19 cellular contexts compared by ENCODE assay signal in genomic region chr1:25472494-25472893, GRCh38. TPM values are rescaled to one million over a fixed set of nuclear protein-coding genes. Genes with fewer than 3 reads are reported as not detected.
A peak's percentile ranks its signal among the peaks of the same experiment; 100 is the strongest.
DNase-seq lines count a peak whose midpoint lies in the region; ATAC-seq lines count a peak whose summit lies in the region.
"Had no signal": no experiment of that assay in that cellular context is flagged by ENCODE, and none has a peak within 500 bp of the region (broad histone marks: within the 10 kb centered on the region; RNA-seq: fewer than 3 reads in every experiment).

No MANE protein-coding gene starts in this region.

- no peak overlapping the region for H3K27ac ChIP-seq in naive thymus-derived CD4-positive, alpha-beta T cell (ENCODE audit: low read depth, low read length)
- H3K27ac ChIP-seq: 22Rv1, C4-2B, right lobe of liver had no signal

- peaks cover 9 to 55% of the 10 kb centered on the region in 2 donors for H3K4me1 ChIP-seq in naive thymus-derived CD4-positive, alpha-beta T cell (ENCODE audit: control insufficient read depth in 2 of 2, insufficient read depth in 2 of 2, low read length in 2 of 2)

- H3K4me3 ChIP-seq in naive thymus-derived CD4-positive, alpha-beta T cell (ENCODE audit: low read length) = no peak overlapping the region
- H3K4me3 ChIP-seq: dorsolateral prefrontal cortex, GM23338, MG63, right lobe of liver had no signal

- H3K4me1 Mint-ChIP-seq in IgD-negative memory B cell = peaks cover 18 to 27% (median 25%) of the 10 kb centered on the region in 3 donors
- H3K4me1 Mint-ChIP-seq in activated T-cell treated with anti-CD3 and anti-CD28 coated beads, Interleukin-2, amount 50 U/mL, for 4 hours (ENCODE audit: low read depth) = peaks cover 61% of the 10 kb centered on the region
- H3K4me1 Mint-ChIP-seq in naive thymus-derived CD4-positive, alpha-beta T cell = peaks cover 40 to 87% (median 82%) of the 10 kb centered on the region in 7 donors
- H3K4me1 Mint-ChIP-seq: GM23338 had no signal

- peak; percentile 52 to 55 for ATAC-seq in activated T-cell treated with anti-CD3 and anti-CD28 coated beads, Interleukin-2, amount 50 U/mL, for 4 hours
- peak; percentile 45 for ATAC-seq in naive thymus-derived CD4-positive, alpha-beta T cell
- no peak for ATAC-seq in GM21825 (IDR thresholded peaks at IDR 0.05; ENCODE audit: unreplicated experiment)
- ATAC-seq: GM23338, right lobe of liver had no signal

- POLR2A ChIA-PET in naive thymus-derived CD4-positive, alpha-beta T cell (lab: Charles Lee) = interaction anchor here (0.6 to 1.8 kb wide), 5 partner anchors 13 to 539 kb away, joined by 3 to 5 read pairs (median 3); partner anchors contain the start of gene MACO1

- peaks cover 3% of the 10 kb centered on the region for H3K36me3 Mint-ChIP-seq in IgD-negative memory B cell
- peaks cover 14% of the 10 kb centered on the region for H3K36me3 Mint-ChIP-seq in activated T-cell treated with anti-CD3 and anti-CD28 coated beads, Interleukin-2, amount 50 U/mL, for 4 hours (ENCODE audit: insufficient read depth)
- peaks cover 0 to 19% (median 16%) of the 10 kb centered on the region in 5 donors for H3K36me3 Mint-ChIP-seq in naive thymus-derived CD4-positive, alpha-beta T cell

- DNase-seq in NCI-H1417 (lab: John Stamatoyannopoulos, UW) (peak in 2 of 3 experiments; percentile 25 to 67), NCI-H1417 treated with DMSO at 0.1 percent for 48 hours (lab: John Stamatoyannopoulos, UW) (no peak), GOT3 (lab: John Stamatoyannopoulos, UW) (no peak), NCI-H526 (lab: John Stamatoyannopoulos, UW) (no peak)
- peak; percentile 9 for DNase-seq in activated T-cell treated with anti-CD3 and anti-CD28 coated beads, Interleukin-2, amount 50 U/mL, for 4 hours
- DNase-seq in naive thymus-derived CD4-positive, alpha-beta T cell = peak in 1 of 9 donors; percentile 43
- DNase-seq: kidney glomerular epithelial cell, MG63, right lobe of liver, SW 1271 had no signal

- H3K27me3 Mint-ChIP-seq in IgD-negative memory B cell = no peaks in the 10 kb centered on the region
- H3K27me3 Mint-ChIP-seq in activated T-cell treated with anti-CD3 and anti-CD28 coated beads, Interleukin-2, amount 50 U/mL, for 4 hours (ENCODE audit: low read depth) = no peaks in the 10 kb centered on the region
- no peaks in the 10 kb centered on the region for H3K27me3 Mint-ChIP-seq in naive thymus-derived CD4-positive, alpha-beta T cell
- H3K27me3 Mint-ChIP-seq: type B pancreatic cell had no signal

- no peaks in the 10 kb centered on the region for H3K9me3 ChIP-seq in naive thymus-derived CD4-positive, alpha-beta T cell (ENCODE audit: control insufficient read depth in 2 of 3, low read length in 3 of 3)
- H3K9me3 ChIP-seq: MG63, right lobe of liver had no signal

- H3K9me3 Mint-ChIP-seq in IgD-negative memory B cell = no peaks in the 10 kb centered on the region
- H3K9me3 Mint-ChIP-seq in activated T-cell treated with anti-CD3 and anti-CD28 coated beads, Interleukin-2, amount 50 U/mL, for 4 hours = no peaks in the 10 kb centered on the region
- no peaks in the 10 kb centered on the region for H3K9me3 Mint-ChIP-seq in naive thymus-derived CD4-positive, alpha-beta T cell
- H3K9me3 Mint-ChIP-seq: activated T-helper 1 cell treated with anti-CD3 and anti-CD28 coated beads, Interleukin-12 subunit alpha, Interleukin-12 subunit beta, Interleukin-2, Interleukin-4 antibody, amounts not matched to agents 30 ng/mL and 10 ng/mL and 1 ng/mL, durations not matched to agents 14 hours and 24 hours and 36 hours; GM23338; type B pancreatic cell had no signal

- CTCF ChIA-PET in naive thymus-derived CD4-positive, alpha-beta T cell (lab: Charles Lee) = interaction anchor here (1.1 kb wide), 1 partner anchor 13 kb away, joined by 3 read pairs; no protein-coding TSS in a partner anchor

- H3K27me3 ChIP-seq in naive thymus-derived CD4-positive, alpha-beta T cell (ENCODE audit: control insufficient read depth in 2 of 2, insufficient read depth in 2 of 2, low read length in 2 of 2) = no peaks in the 10 kb centered on the region
- H3K27me3 ChIP-seq: dorsolateral prefrontal cortex, MG63, right lobe of liver had no signal

- peaks cover 0 to 3% (median 0%) of the 10 kb centered on the region in 3 experiments for H3K36me3 ChIP-seq in naive thymus-derived CD4-positive, alpha-beta T cell (ENCODE audit: control insufficient read depth in 2 of 3, insufficient read depth in 3 of 3, low read length in 3 of 3)
- H3K36me3 ChIP-seq: right lobe of liver had no signal

- peak overlapping the region in 1 of 4 donors; percentile 46 for H3K4me3 Mint-ChIP-seq in IgD-negative memory B cell
- no peak overlapping the region for H3K4me3 Mint-ChIP-seq in activated T-cell treated with anti-CD3 and anti-CD28 coated beads, Interleukin-2, amount 50 U/mL, for 4 hours
- peak overlapping the region; percentile 10 to 86 (median 73) for H3K4me3 Mint-ChIP-seq in naive thymus-derived CD4-positive, alpha-beta T cell
- H3K4me3 Mint-ChIP-seq: activated T-helper 1 cell treated with anti-CD3 and anti-CD28 coated beads, Interleukin-12 subunit alpha, Interleukin-12 subunit beta, Interleukin-2, Interleukin-4 antibody, amounts not matched to agents 30 ng/mL and 10 ng/mL and 1 ng/mL, durations not matched to agents 14 hours and 24 hours and 36 hours; GM23338; type B pancreatic cell had no signal

- intact Hi-C loops in naive thymus-derived CD4-positive, alpha-beta T cell (cut with micrococcal nuclease) = loop anchor here in 1 of 2 donors (2.0 to 10.0 kb wide), 2 partner anchors 14 to 238 kb away; partner anchors contain the start of gene SYF2

- H3K27ac Mint-ChIP-seq in IgD-negative memory B cell = peak overlapping the region in 2 of 3 donors; percentile 5 to 63
- H3K27ac Mint-ChIP-seq in naive thymus-derived CD4-positive, alpha-beta T cell = peak overlapping the region; percentile 16 to 97 (median 92)
- H3K27ac Mint-ChIP-seq: activated T-helper 1 cell treated with anti-CD3 and anti-CD28 coated beads, Interleukin-12 subunit alpha, Interleukin-12 subunit beta, Interleukin-2, Interleukin-4 antibody, amounts not matched to agents 30 ng/mL and 10 ng/mL and 1 ng/mL, durations not matched to agents 14 hours and 24 hours and 36 hours; GM23338; type B pancreatic cell had no signal

RNA-seq across cellular contexts. Expression of gene MACO1, which starts 41.8 kb away (rescaled TPM):
- 8.3 TPM for polyA plus RNA-seq in IgD-negative memory B cell
- total RNA-seq in activated T-cell treated with anti-CD3 and anti-CD28 coated beads, Interleukin-2, amount 50 U/mL, for 4 hours = 10 to 100 TPM; 14.4 to 17.9 (median 16.4) TPM
- total RNA-seq in naive thymus-derived CD4-positive, alpha-beta T cell = 10 to 100 TPM; 16.7 to 25.9 (median 22.0) TPM
- 1 to 10 TPM; 8.8 to 9.8 TPM for polyA plus RNA-seq in naive thymus-derived CD4-positive, alpha-beta T cell

RNA-seq across cellular contexts. Expression of gene RHCE, which starts 51.9 kb away (rescaled TPM):
- polyA plus RNA-seq in IgD-negative memory B cell = 0.30 TPM
- under 1 TPM in 2 of 3 donors, not detected in 1; 0.15 to 0.26 TPM for total RNA-seq in activated T-cell treated with anti-CD3 and anti-CD28 coated beads, Interleukin-2, amount 50 U/mL, for 4 hours
- total RNA-seq in naive thymus-derived CD4-positive, alpha-beta T cell = 1 to 10 TPM in 1 of 5 experiments, under 1 TPM in 3, not detected in 1; 0.40 to 1.3 (median 0.69) TPM
- polyA plus RNA-seq in naive thymus-derived CD4-positive, alpha-beta T cell = 1 to 10 TPM in 1 of 2 donors, under 1 TPM in 1; 0.61 to 1.0 TPM
- total RNA-seq: activated T-helper 1 cell treated with anti-CD3 and anti-CD28 coated beads, Interleukin-12 subunit alpha, Interleukin-12 subunit beta, Interleukin-2, Interleukin-4 antibody, amounts not matched to agents 30 ng/mL and 10 ng/mL and 1 ng/mL, durations not matched to agents 14 hours and 24 hours and 36 hours; mesenteric fat pad had no signal

Comparison
In these comparisons a context has a peak if more than half of its experiments do, and no peak if none do; other contexts are left out.
1. DNase-seq: peak in NCI-H1417 (2 of 3) and activated T-cell treated with anti-CD3 and anti-CD28 coated beads, Interleukin-2, amount 50 U/mL, for 4 hours (single experiment); none in NCI-H1417 treated with DMSO at 0.1 percent for 48 hours (single experiment), GOT3 (single experiment) and NCI-H526 (0 of 2).